Comparison of ENCODE assay signal across 8 cellular contexts in genomic region chr15:52527898-52528464, GRCh38. TPM values are rescaled to one million over a fixed set of nuclear protein-coding genes. Genes with fewer than 3 reads are reported as not detected.
DNase-seq lines count a peak whose midpoint lies in the region; ATAC-seq and TF ChIP-seq lines count a peak whose summit lies in the region.

No MANE protein-coding gene starts in this region.

- TF ChIP-seq CTCF in GM13977 (IDR thresholded peaks at IDR 0.05; ENCODE audit: extremely low read depth, insufficient read depth, missing control alignments) (no peak), brain (conservative IDR thresholded peaks at IDR 0.05) (peak in 1 of 2 experiments; percentile 8)

- peaks cover 26% of the 10 kb centered on the region for H3K27me3 Mint-ChIP-seq in brain
- peaks cover 2 to 9% (median 5%) of the 10 kb centered on the region in 3 donors for H3K27me3 Mint-ChIP-seq in immature natural killer cell (ENCODE audit: low read depth in 3 of 3)

- peak overlapping the region; percentile 96 to 99 (median 99) for H3K4me3 Mint-ChIP-seq in brain
- peak overlapping the region; percentile 90 to 96 (median 94) for H3K4me3 Mint-ChIP-seq in immature natural killer cell

- H3K9me3 Mint-ChIP-seq in brain: no peaks in the 10 kb centered on the region
- H3K9me3 Mint-ChIP-seq in immature natural killer cell: no peaks in the 10 kb centered on the region

- H3K27ac Mint-ChIP-seq in brain (peak overlapping the region; percentile 95 to 99 (median 98)), immature natural killer cell (peak overlapping the region; percentile 86 to 91 (median 90))

- ATAC-seq in HG03175 (IDR thresholded peaks at IDR 0.05; ENCODE audit: unreplicated experiment) (peak; percentile 2), GM18861 (IDR thresholded peaks at IDR 0.05; ENCODE audit: unreplicated experiment) (no peak), GM19324 (IDR thresholded peaks at IDR 0.05; ENCODE audit: low FRiP score, unreplicated experiment) (no peak)

- no peaks in the 10 kb centered on the region for H3K36me3 Mint-ChIP-seq in brain
- H3K36me3 Mint-ChIP-seq in immature natural killer cell: peaks cover 0 to 3% (median 0%) of the 10 kb centered on the region in 3 donors

- DNase-seq in GM13977 (ENCODE audit: low spot score) (peak; percentile 69), T-helper 22 cell (ENCODE audit: low read depth) (peak; percentile 9), immature natural killer cell (peak in 2 of 3 donors; percentile 15 to 17)
- peak; percentile 19 to 43 for DNase-seq in stimulated activated CD4-positive, alpha-beta T cell treated with anti-CD3 and anti-CD28 coated beads, Interleukin-12 subunit alpha, Interleukin-12 subunit beta, amount 100 ng/mL, for 24 hours (ENCODE audit: low read depth in 2 of 2)

- H3K4me1 Mint-ChIP-seq in brain (peaks cover 46% of the 10 kb centered on the region), immature natural killer cell (peaks cover 34 to 43% of the 10 kb centered on the region in 2 donors)

- in situ Hi-C loops in GM13977 (cut with MboI; ENCODE audit: low pct_unique_long_range_greater_than_20kb, low sequenced_read_pairs, unreplicated experiment): no loop called here

RNA-seq across cellular contexts. Expression of gene MYO5A, which starts 0.7 kb away (rescaled TPM):
- polyA plus RNA-seq in brain (ENCODE audit: insufficient read depth, low read depth, low replicate concordance) (6.3 TPM), immature natural killer cell (10 to 100 TPM in 1 of 3 donors, 1 to 10 TPM in 2; 2.0 to 10.9 (median 5.9) TPM)

RNA-seq across cellular contexts. Expression of gene ARPP19, which starts 40.8 kb away (rescaled TPM):
- 133 TPM for polyA plus RNA-seq in brain (ENCODE audit: insufficient read depth, low read depth, low replicate concordance)
- polyA plus RNA-seq in immature natural killer cell: 10 to 100 TPM; 62.9 to 88.5 (median 71.2) TPM

Comparison
In these comparisons a context has a peak if more than half of its experiments do, and no peak if none do; other contexts are left out.
1. DNase-seq: peak in every context shown above with its lines; median percentile 69 in GM13977; 31 in stimulated activated CD4-positive, alpha-beta T cell treated with anti-CD3 and anti-CD28 coated beads, Interleukin-12 subunit alpha, Interleukin-12 subunit beta, amount 100 ng/mL, for 24 hours; 16 in immature natural killer cell; 9 in T-helper 22 cell.